In genomic region chr9:127278372-127278771, GRCh38 we compare ENCODE assay signal across 18 cellular contexts. TPM values are rescaled to one million over a fixed set of nuclear protein-coding genes. Genes with fewer than 3 reads are reported as not detected.
DNase-seq lines count a peak whose midpoint lies in the region; ATAC-seq and TF ChIP-seq lines count a peak whose summit lies in the region.
"Had no signal": no experiment of that assay in that cellular context is flagged by ENCODE, and none has a peak within 500 bp of the region (broad histone marks: within the 10 kb centered on the region; RNA-seq: fewer than 3 reads in every experiment).

No MANE protein-coding gene starts in this region.

- dilution Hi-C loops in mammary epithelial cell (cut with HindIII; ENCODE audit: low sequenced_read_pairs): no loop called here

- in situ Hi-C loops in mammary epithelial cell (cut with MboI; ENCODE audit: low sequenced_read_pairs in 2 of 2): no loop called here

- H3K36me3 ChIP-seq in mammary epithelial cell (ENCODE audit: insufficient read depth, low read length) (no peaks in the 10 kb centered on the region), left lung (no peaks in the 10 kb centered on the region), heart right ventricle (peaks cover 0 to 3% (median 0%) of the 10 kb centered on the region in 9 donors)
- H3K36me3 ChIP-seq: BLaER1 treated with 17β-estradiol and CSF1 and Interleukin-3, amounts not matched to agents 10 nM and 100 nM had no signal

- TF ChIP-seq CTCF in mammary epithelial cell (conservative IDR thresholded peaks at IDR 0.05 in 1 of 2, IDR thresholded peaks at IDR 0.05 in 1 of 2; ENCODE audit: extremely low read depth in 1 of 2, insufficient read depth in 1 of 2, low read depth in 1 of 2, low read length in 2 of 2): no peak
- no peak for TF ChIP-seq CTCF in left lung (IDR thresholded peaks at IDR 0.05)
- no peak for TF ChIP-seq CTCF in heart right ventricle (IDR thresholded peaks at IDR 0.05)
- no peak for TF ChIP-seq CTCF in omental fat pad (IDR thresholded peaks at IDR 0.05)

- no TSS peak for BruUV-seq in mammary epithelial cell (replicated peaks; lab: Mats Ljungman, UMichigan)

- 37% methylated on average over 2 of the region's 2 CpGs for WGBS in mammary epithelial cell (ENCODE audit: low coverage, missing lambda C conversion rate)
- WGBS in heart right ventricle, 2 donors: 91 to 100% methylated on average over 2 of the region's 2 CpGs

- H3K79me2 ChIP-seq in mammary epithelial cell (ENCODE audit: insufficient read depth, low read length): no peaks in the 10 kb centered on the region

- H3K9ac ChIP-seq in mammary epithelial cell (ENCODE audit: insufficient read depth, low read length): no peak overlapping the region
- H3K9ac ChIP-seq: BLaER1 treated with 17β-estradiol and CSF1 and Interleukin-3, amounts not matched to agents 10 nM and 100 nM had no signal

- intact Hi-C loops in mammary epithelial cell (cut with micrococcal nuclease): loop anchor here (10.0 kb wide), 1 partner anchor 306 kb away; no protein-coding TSS in a partner anchor
- intact Hi-C loops in left lung (cut with DNase I): no loop called here
- intact Hi-C loops in heart right ventricle (cut with DNase I): no loop called here

- H3K27ac ChIP-seq in mammary epithelial cell (ENCODE audit: insufficient read depth, low read depth, low read length) (no peak overlapping the region), left lung (no peak overlapping the region), heart right ventricle (peak overlapping the region in 2 of 10 donors; percentile 13 to 34)
- H3K27ac ChIP-seq: 22Rv1; BLaER1 treated with 17β-estradiol and CSF1 and Interleukin-3, amounts not matched to agents 10 nM and 100 nM had no signal

- H3K4me2 ChIP-seq in mammary epithelial cell (ENCODE audit: insufficient read depth, low read depth, low read length): no peak overlapping the region

- H3K27me3 ChIP-seq in mammary epithelial cell (ENCODE audit: insufficient read depth, low read length) (no peaks in the 10 kb centered on the region), left lung (no peaks in the 10 kb centered on the region), heart right ventricle (no peaks in the 10 kb centered on the region)
- H3K27me3 ChIP-seq: BLaER1 treated with 17β-estradiol and CSF1 and Interleukin-3, amounts not matched to agents 10 nM and 100 nM had no signal

- H3K4me3 ChIP-seq in mammary epithelial cell (replicated peaks in 1 of 3; ENCODE audit: insufficient read depth in 1 of 3, low read depth in 2 of 3, low read length in 3 of 3) (no peak overlapping the region), left lung (no peak overlapping the region), heart right ventricle (no peak overlapping the region)
- H3K4me3 ChIP-seq: BLaER1 treated with 17β-estradiol and CSF1 and Interleukin-3, amounts not matched to agents 10 nM and 100 nM had no signal

- H4K20me1 ChIP-seq in mammary epithelial cell (ENCODE audit: insufficient read depth, low read length): no peaks in the 10 kb centered on the region
- H4K20me1 ChIP-seq: BLaER1 treated with 17β-estradiol and CSF1 and Interleukin-3, amounts not matched to agents 10 nM and 100 nM had no signal

- peak; percentile 61 for ATAC-seq in left lung
- ATAC-seq in GM19455 (IDR thresholded peaks at IDR 0.05; ENCODE audit: unreplicated experiment): no peak
- ATAC-seq in heart right ventricle: no peak
- ATAC-seq in omental fat pad (ENCODE audit: low FRiP score): no peak
- ATAC-seq: HCT116 had no signal

- H2AFZ ChIP-seq in mammary epithelial cell (ENCODE audit: low read depth, low read length): no peak overlapping the region

- H3K9me3 ChIP-seq in mammary epithelial cell (replicated peaks; ENCODE audit: insufficient read depth, low read length): no peaks in the 10 kb centered on the region
- H3K9me3 ChIP-seq in left lung: no peaks in the 10 kb centered on the region
- no peaks in the 10 kb centered on the region for H3K9me3 ChIP-seq in heart right ventricle

- DNase-seq in DMS53 (lab: John Stamatoyannopoulos, UW) (peak; percentile 28), DMS53 treated with DMSO at 0.1 percent for 48 hours (lab: John Stamatoyannopoulos, UW; ENCODE audit: unreplicated experiment) (no peak), HPDE6-E6E7 (ENCODE audit: extremely low spot score) (peak; percentile 67), mammary epithelial cell (peak; percentile 76), left lung (no peak), heart right ventricle (no peak), omental fat pad (ENCODE audit: low spot score) (no peak)
- DNase-seq: DMS 273 treated with DMSO at 0.1 percent for 48 hours, EL, IMR-90, MV-4-11, NCI-H1417 treated with DMSO at 0.1 percent for 48 hours, NCI-H2029 treated with DMSO at 0.1 percent for 48 hours, NCI-H510A had no signal

- CTCF ChIA-PET in mammary epithelial cell (lab: Charles Lee; ENCODE audit: low non-redundant PET): no interaction called here

- H3K4me1 ChIP-seq in mammary epithelial cell (ENCODE audit: insufficient read depth, low read length): peaks cover 9% of the 10 kb centered on the region
- peaks cover 0 to 12% of the 10 kb centered on the region in 2 donors for H3K4me1 ChIP-seq in left lung
- peaks cover 0 to 32% (median 21%) of the 10 kb centered on the region in 9 donors for H3K4me1 ChIP-seq in heart right ventricle

RNA-seq across cellular contexts. Expression of gene GARNL3, which starts 13.8 kb away (rescaled TPM):
- total RNA-seq in mammary epithelial cell: 1 to 10 TPM; 2.3 to 2.8 TPM
- polyA plus RNA-seq in mammary epithelial cell: 0.26 TPM
- polyA minus RNA-seq in mammary epithelial cell: 4.4 TPM
- total RNA-seq in left lung: 1 to 10 TPM; 7.4 to 8.0 TPM
- 10 to 100 TPM in 9 of 10 donors, 1 to 10 TPM in 1; 9.9 to 53.1 (median 31.6) TPM for total RNA-seq in heart right ventricle
- polyA plus RNA-seq in heart right ventricle: 10 to 100 TPM in 1 of 2 donors, 1 to 10 TPM in 1; 3.3 to 17.7 TPM
- 10 to 100 TPM in 3 of 4 donors, 1 to 10 TPM in 1; 10.0 to 27.0 (median 15.7) TPM for total RNA-seq in omental fat pad

Comparison
In these comparisons a context has a peak if more than half of its experiments do, and no peak if none do; other contexts are left out.
1. DNase-seq: peak in DMS53 (single experiment), HPDE6-E6E7 (single experiment) and mammary epithelial cell (single experiment); none in DMS53 treated with DMSO at 0.1 percent for 48 hours (single experiment), left lung (0 of 2), heart right ventricle (0 of 2) and omental fat pad (single experiment).